ENCODE assay signal across 1 cellular context in the genomic region with DNA sequence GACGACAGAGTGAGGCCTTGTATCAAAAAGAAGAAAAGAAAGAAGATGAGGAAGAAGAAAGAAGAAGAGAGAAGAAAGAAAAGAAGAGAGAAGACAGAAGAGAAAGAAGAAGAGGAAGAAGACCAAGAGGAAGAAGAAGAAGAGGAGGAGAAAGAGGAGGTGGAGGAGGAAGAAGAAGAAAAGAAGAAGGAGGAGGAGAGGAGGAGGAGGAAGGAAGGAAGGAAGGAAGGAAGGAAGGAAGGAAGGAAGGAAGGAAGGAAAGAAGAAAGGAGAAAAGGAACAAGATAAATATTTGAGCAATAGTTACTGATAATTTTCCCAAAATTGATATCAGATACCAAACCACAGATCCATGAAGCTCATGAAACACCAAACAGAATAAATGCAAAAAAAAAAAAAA.
TF ChIP-seq lines count a peak whose summit lies in the region.

No MANE protein-coding gene starts in this region.

TF ChIP-seq in K562, 482 proteins besides CTCF, POLR2A, EP300 and RAD21 (continued from another document):
- TF ChIP-seq, protein P1, sequence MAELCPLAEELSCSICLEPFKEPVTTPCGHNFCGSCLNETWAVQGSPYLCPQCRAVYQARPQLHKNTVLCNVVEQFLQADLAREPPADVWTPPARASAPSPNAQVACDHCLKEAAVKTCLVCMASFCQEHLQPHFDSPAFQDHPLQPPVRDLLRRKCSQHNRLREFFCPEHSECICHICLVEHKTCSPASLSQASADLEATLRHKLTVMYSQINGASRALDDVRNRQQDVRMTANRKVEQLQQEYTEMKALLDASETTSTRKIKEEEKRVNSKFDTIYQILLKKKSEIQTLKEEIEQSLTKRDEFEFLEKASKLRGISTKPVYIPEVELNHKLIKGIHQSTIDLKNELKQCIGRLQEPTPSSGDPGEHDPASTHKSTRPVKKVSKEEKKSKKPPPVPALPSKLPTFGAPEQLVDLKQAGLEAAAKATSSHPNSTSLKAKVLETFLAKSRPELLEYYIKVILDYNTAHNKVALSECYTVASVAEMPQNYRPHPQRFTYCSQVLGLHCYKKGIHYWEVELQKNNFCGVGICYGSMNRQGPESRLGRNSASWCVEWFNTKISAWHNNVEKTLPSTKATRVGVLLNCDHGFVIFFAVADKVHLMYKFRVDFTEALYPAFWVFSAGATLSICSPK (IDR thresholded peaks at IDR 0.05; ENCODE audit: borderline replicate concordance): no peak
